Comparison of ENCODE assay signal across 23 cellular contexts in genomic region chr12:110861729-110862128, GRCh38. TPM values are rescaled to one million over a fixed set of nuclear protein-coding genes. Genes with fewer than 3 reads are reported as not detected.
DNase-seq lines count a peak whose midpoint lies in the region; ATAC-seq and TF ChIP-seq lines count a peak whose summit lies in the region.
"Had no signal": no experiment of that assay in that cellular context is flagged by ENCODE, and none has a peak within 500 bp of the region (broad histone marks: within the 10 kb centered on the region; RNA-seq: fewer than 3 reads in every experiment).

No MANE protein-coding gene starts in this region.

- no peaks in the 10 kb centered on the region for H3K36me3 Mint-ChIP-seq in dendritic cell treated with granulocyte-macrophage colony-stimulating factor and Interleukin-4, amounts not matched to agents 40 ng/mL and 50 ng/mL, for 4 days (ENCODE audit: low read depth)

- H3K4me3 Mint-ChIP-seq in dendritic cell treated with granulocyte-macrophage colony-stimulating factor and Interleukin-4, amounts not matched to agents 40 ng/mL and 50 ng/mL, for 4 days, result no peak overlapping the region

- H3K27ac ChIP-seq in OCI-LY3 (ENCODE audit: low read length) (no peak overlapping the region), osteoblast (ENCODE audit: low read depth, low read length) (no peak overlapping the region), upper lobe of right lung (no peak overlapping the region)
- H3K27ac ChIP-seq: KMS-11, lower lobe of right lung had no signal

- H3K9me3 Mint-ChIP-seq in dendritic cell treated with granulocyte-macrophage colony-stimulating factor and Interleukin-4, amounts not matched to agents 40 ng/mL and 50 ng/mL, for 4 days, result peaks cover 8% of the 10 kb centered on the region

- H3K4me3 ChIP-seq in OCI-LY3 (ENCODE audit: low read length) (no peak overlapping the region), osteoblast (ENCODE audit: insufficient read depth, low read length) (no peak overlapping the region), upper lobe of right lung (no peak overlapping the region)
- H3K4me3 ChIP-seq: lower lobe of right lung had no signal

- no peaks in the 10 kb centered on the region for H3K27me3 Mint-ChIP-seq in dendritic cell treated with granulocyte-macrophage colony-stimulating factor and Interleukin-4, amounts not matched to agents 40 ng/mL and 50 ng/mL, for 4 days

- H3K27ac Mint-ChIP-seq in dendritic cell treated with granulocyte-macrophage colony-stimulating factor and Interleukin-4, amounts not matched to agents 40 ng/mL and 50 ng/mL, for 4 days, result peak overlapping the region; percentile 77

- H4K20me1 ChIP-seq in OCI-LY3 (ENCODE audit: insufficient read depth, low read length), result no peaks in the 10 kb centered on the region
- no peaks in the 10 kb centered on the region for H4K20me1 ChIP-seq in osteoblast (ENCODE audit: insufficient read depth, low read length)

- TF ChIP-seq CTCF in GM12873 (IDR thresholded peaks at IDR 0.05; ENCODE audit: insufficient read depth, low read depth, low read length, missing control alignments), result peak; percentile 12
- TF ChIP-seq CTCF in OCI-LY3 (IDR thresholded peaks at IDR 0.05; ENCODE audit: low read depth, low read length), result peak; percentile 28; the same call in 1 of the 2 replicates
- TF ChIP-seq CTCF in osteoblast (IDR thresholded peaks at IDR 0.05; ENCODE audit: extremely low read depth, low read depth, low read length), result no peak
- TF ChIP-seq CTCF in upper lobe of right lung (IDR thresholded peaks at IDR 0.05), result no peak

- H3K4me1 ChIP-seq in OCI-LY3 (ENCODE audit: low read length) (no peaks in the 10 kb centered on the region), osteoblast (ENCODE audit: insufficient read depth, low read length) (no peaks in the 10 kb centered on the region), upper lobe of right lung (no peaks in the 10 kb centered on the region)
- H3K4me1 ChIP-seq: BE2C, lower lobe of right lung had no signal

- H3K4me2 ChIP-seq in OCI-LY3 (ENCODE audit: low read length), result no peak overlapping the region
- H3K4me2 ChIP-seq in osteoblast (ENCODE audit: insufficient read depth, low read length), result no peak overlapping the region
- H3K4me2 ChIP-seq: KMS-11 had no signal

- H3K79me2 ChIP-seq in OCI-LY3 (ENCODE audit: low read length), result no peaks in the 10 kb centered on the region
- H3K79me2 ChIP-seq in osteoblast (ENCODE audit: insufficient read depth, low read length), result no peaks in the 10 kb centered on the region

- H3K27me3 ChIP-seq in OCI-LY3 (ENCODE audit: low read depth, low read length), result no peaks in the 10 kb centered on the region
- H3K27me3 ChIP-seq in osteoblast (ENCODE audit: insufficient read depth, low read length), result no peaks in the 10 kb centered on the region
- no peaks in the 10 kb centered on the region for H3K27me3 ChIP-seq in upper lobe of right lung
- H3K27me3 ChIP-seq: BE2C had no signal

- DNase-seq in osteoblast (ENCODE audit: insufficient read length, low spot score, missing footprints) (peak; percentile 69), upper lobe of right lung (no peak), AML-193 (lab: John Stamatoyannopoulos, UW) (no peak)
- DNase-seq in activated CD4-positive, alpha-beta T cell treated with anti-CD3 and anti-CD28 coated beads, Interleukin-2, amount 50 U/mL, for 4 hours, result no peak
- DNase-seq: activated CD8-positive, alpha-beta memory T cell treated with anti-CD3 and anti-CD28 coated beads, Interleukin-2, amount 50 U/mL, for 4 hours; BE2C; COR-L47; DMS79 treated with DMSO at 0.1 percent for 48 hours; effector memory CD4-positive, alpha-beta T cell; foreskin melanocyte; lower lobe of right lung; NCI-H1930; NCI-H345; nucleus accumbens; stimulated activated CD4-positive, alpha-beta T cell treated with anti-CD3 and anti-CD28 coated beads, Interleukin-2, amount 100 ng/mL, for 48 hours; stimulated activated naive CD4-positive, alpha-beta T cell treated with Interleukin-2 at 50 U/mL for 16 hours; T-helper 1 cell had no signal

- H3K9ac ChIP-seq in OCI-LY3 (ENCODE audit: low read length), result no peak overlapping the region
- H3K9ac ChIP-seq: KMS-11 had no signal

- H3K36me3 ChIP-seq in OCI-LY3 (replicated peaks; ENCODE audit: low read depth, low read length), result no peaks in the 10 kb centered on the region
- no peaks in the 10 kb centered on the region for H3K36me3 ChIP-seq in osteoblast (ENCODE audit: insufficient read depth, low read length)
- H3K36me3 ChIP-seq in upper lobe of right lung, result no peaks in the 10 kb centered on the region
- H3K36me3 ChIP-seq: BE2C, lower lobe of right lung had no signal

- H3K9me3 ChIP-seq in OCI-LY3 (ENCODE audit: insufficient read depth, low read length), result no peaks in the 10 kb centered on the region
- H3K9me3 ChIP-seq in osteoblast (ENCODE audit: low read depth, low read length), result no peaks in the 10 kb centered on the region
- H3K9me3 ChIP-seq in upper lobe of right lung, result no peaks in the 10 kb centered on the region
- H3K9me3 ChIP-seq: BE2C, lower lobe of right lung had no signal

- H2AFZ ChIP-seq in OCI-LY3 (ENCODE audit: low read depth, low read length) (no peak overlapping the region), osteoblast (ENCODE audit: low read length) (no peak overlapping the region)

- peaks cover 38% of the 10 kb centered on the region for H3K4me1 Mint-ChIP-seq in dendritic cell treated with granulocyte-macrophage colony-stimulating factor and Interleukin-4, amounts not matched to agents 40 ng/mL and 50 ng/mL, for 4 days (ENCODE audit: low read depth)

- intact Hi-C loops in dendritic cell treated with granulocyte-macrophage colony-stimulating factor and Interleukin-4, amounts not matched to agents 40 ng/mL and 50 ng/mL, for 4 days (cut with micrococcal nuclease), result no loop called here
- intact Hi-C loops in upper lobe of right lung (cut with DNase I), result no loop called here

- no peak for ATAC-seq in upper lobe of right lung
- ATAC-seq: esophagus mucosa, lower lobe of right lung had no signal

RNA-seq across cellular contexts. Expression of gene CCDC63, which starts 14.9 kb away (rescaled TPM):
- not detected in 2 replicates for total RNA-seq in osteoblast
- not detected for total RNA-seq in upper lobe of right lung
- total RNA-seq: cerebellum, esophagus mucosa, lower lobe of right lung had no signal

RNA-seq across cellular contexts. Expression of gene MYL2, which starts 58.6 kb away (rescaled TPM):
- total RNA-seq in osteoblast (not detected in 2 replicates), upper lobe of right lung (not detected)
- total RNA-seq: cerebellum, lower lobe of right lung had no signal

Comparison
In these comparisons a context has a peak if more than half of its experiments do, and no peak if none do; other contexts are left out.
1. CTCF ChIP-seq: peak in GM12873 (single experiment) and OCI-LY3 (single experiment); none in osteoblast (single experiment) and upper lobe of right lung (single experiment).